26 cellular contexts compared by ENCODE assay signal in genomic region chr12:111240374-111240773, GRCh38.
"Had no signal": no experiment of that assay in that cellular context is flagged by ENCODE, and none has a peak within 500 bp of the region (broad histone marks: within the 10 kb centered on the region; RNA-seq: fewer than 3 reads in every experiment).

No MANE protein-coding gene starts in this region.

- H3K36me3 ChIP-seq: stomach, suprapubic skin, thoracic aorta, thyroid gland, tibial artery, tibial nerve, transverse colon, upper lobe of left lung, upper lobe of right lung, uterus, vagina had no signal

- H3K9me3 ChIP-seq: suprapubic skin, testis, thoracic aorta, thyroid gland, transverse colon, upper lobe of right lung, uterus, vagina had no signal

- H3K27me3 ChIP-seq: testis, thyroid gland, tibial nerve, transverse colon, upper lobe of left lung, upper lobe of right lung, uterus, vagina had no signal

- H3K4me1 ChIP-seq: stomach, suprapubic skin, testis, thyroid gland, tibial artery, tibial nerve, transverse colon, upper lobe of left lung, upper lobe of right lung, uterus, vagina had no signal

- H3K27ac ChIP-seq: stomach, suprapubic skin, testis, thoracic aorta, thyroid gland, tibial artery, tibial nerve, transverse colon, upper lobe of left lung, upper lobe of right lung, uterus, vagina had no signal

- ATAC-seq: stimulated activated effector memory CD8-positive, alpha-beta T cell treated with anti-CD3 and anti-CD28 coated beads, Interleukin-12 subunit alpha, Interleukin-12 subunit beta, amount 100 ng/mL, for 72 hours; stimulated activated memory B cell treated with anti-CD40 and anti-IgM and Interleukin-4, amounts not matched to agents 10 μg/mL and 1 μg/mL and 100 μg/mL, for 72 hours; stimulated activated naive B cell treated with anti-CD40 and anti-IgM and Interleukin-4, amounts not matched to agents 10 μg/mL and 1 μg/mL and 100 μg/mL, for 72 hours; stimulated activated naive CD8-positive, alpha-beta T cell treated with anti-CD3 and anti-CD28 coated beads, Interleukin-15, amount 100 ng/mL, for 72 hours; stimulated activated naive CD8-positive, alpha-beta T cell treated with anti-CD3 and anti-CD28 coated beads, Interleukin-15, Interleukin-2, amounts not matched to agents 100 U/mL and 50 U/mL, for 24 hours; upper lobe of right lung had no signal

- H3K4me3 ChIP-seq: stomach, suprapubic skin, testis, thoracic aorta, thyroid gland, tibial artery, tibial nerve, transverse colon, upper lobe of left lung, upper lobe of right lung, uterus, vagina had no signal

- DNase-seq: stimulated activated CD4-positive, alpha-beta T cell treated with anti-CD3 and anti-CD28 coated beads, Interleukin-2, amount 100 ng/mL, for 48 hours; stimulated activated CD4-positive, alpha-beta T cell treated with anti-CD3 and anti-CD28 coated beads, Interleukin-4, amount 100 ng/mL, for 1 hour; stimulated activated CD4-positive, alpha-beta T cell treated with anti-CD3 and anti-CD28 coated beads, Interleukin-4, amount 100 ng/mL, for 24 hours; stimulated activated CD4-positive, alpha-beta T cell treated with anti-CD3 and anti-CD28 coated beads, Interleukin-4, amount 100 ng/mL, for 4 hours; stimulated activated CD8-positive, alpha-beta memory T cell treated with anti-CD3 and anti-CD28 coated beads, Interleukin-4, amount 100 ng/mL, for 48 hours; stimulated activated naive B cell treated with anti-CD40 and anti-IgM and Interleukin-4, amounts not matched to agents 10 μg/mL and 1 μg/mL and 100 μg/mL, for 72 hours; stimulated activated naive CD4-positive, alpha-beta T cell; stimulated activated naive CD4-positive, alpha-beta T cell treated with Interleukin-2 at 50 U/mL for 16 hours; stimulated activated naive CD8-positive, alpha-beta T cell treated with anti-CD3 and anti-CD28 coated beads, Interleukin-15, amount 100 ng/mL, for 72 hours; stimulated activated naive CD8-positive, alpha-beta T cell treated with anti-CD3 and anti-CD28 coated beads, Interleukin-15, Interleukin-2, amounts not matched to agents 100 U/mL and 50 U/mL, for 24 hours; stomach; substantia nigra; testis; thyroid gland; tibial artery; transverse colon; trophoblast cell; upper lobe of left lung; upper lobe of right lung; uterus had no signal
